1 cellular context compared by ENCODE assay signal in the genomic region with DNA sequence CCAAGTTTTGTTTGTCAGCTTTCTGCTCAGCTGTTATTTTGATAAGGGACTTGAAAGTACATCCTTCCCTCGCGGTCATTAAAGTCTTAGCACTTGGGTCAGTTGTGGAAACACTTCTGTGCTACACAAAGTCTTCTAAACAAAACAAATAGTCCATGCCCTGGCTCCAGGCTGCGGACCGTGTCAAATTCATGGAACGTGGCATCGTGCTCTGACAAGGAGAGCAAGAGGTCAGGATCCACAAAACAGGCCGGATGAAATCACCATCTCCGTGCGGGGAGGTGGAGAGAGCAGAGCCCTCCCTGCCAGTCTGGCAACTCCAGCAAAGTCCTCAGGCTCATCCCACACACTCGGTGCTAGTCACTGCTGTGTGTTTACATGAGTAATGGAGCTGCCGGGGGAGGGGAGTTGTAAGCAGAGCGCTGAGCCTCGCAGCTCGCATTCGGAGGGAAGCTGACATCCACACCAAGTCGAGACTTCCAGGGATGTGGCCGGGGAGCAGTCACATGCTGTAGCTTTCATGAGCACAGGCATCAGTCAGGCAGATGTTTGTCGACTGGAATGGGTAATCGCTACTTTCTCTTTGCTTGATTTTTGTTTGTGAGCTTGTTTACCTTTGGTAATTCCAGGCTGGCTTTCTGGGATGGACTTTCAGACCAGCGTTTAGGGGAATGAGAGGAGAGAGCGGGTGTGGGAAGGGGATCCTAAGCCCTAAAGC.
TF ChIP-seq lines count a peak whose summit lies in the region.

No MANE protein-coding gene starts in this region.

TF ChIP-seq in WTC11, 78 proteins besides CTCF, POLR2A, EP300 and RAD21 (continued from another document):
- TF ChIP-seq, protein P1, sequence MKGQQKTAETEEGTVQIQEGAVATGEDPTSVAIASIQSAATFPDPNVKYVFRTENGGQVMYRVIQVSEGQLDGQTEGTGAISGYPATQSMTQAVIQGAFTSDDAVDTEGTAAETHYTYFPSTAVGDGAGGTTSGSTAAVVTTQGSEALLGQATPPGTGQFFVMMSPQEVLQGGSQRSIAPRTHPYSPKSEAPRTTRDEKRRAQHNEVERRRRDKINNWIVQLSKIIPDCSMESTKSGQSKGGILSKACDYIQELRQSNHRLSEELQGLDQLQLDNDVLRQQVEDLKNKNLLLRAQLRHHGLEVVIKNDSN (CRISPR knock-in tag; IDR thresholded peaks at IDR 0.05), result peak; percentile 64; the same call in 1 of the 2 replicates
- TF ChIP-seq, protein P2, sequence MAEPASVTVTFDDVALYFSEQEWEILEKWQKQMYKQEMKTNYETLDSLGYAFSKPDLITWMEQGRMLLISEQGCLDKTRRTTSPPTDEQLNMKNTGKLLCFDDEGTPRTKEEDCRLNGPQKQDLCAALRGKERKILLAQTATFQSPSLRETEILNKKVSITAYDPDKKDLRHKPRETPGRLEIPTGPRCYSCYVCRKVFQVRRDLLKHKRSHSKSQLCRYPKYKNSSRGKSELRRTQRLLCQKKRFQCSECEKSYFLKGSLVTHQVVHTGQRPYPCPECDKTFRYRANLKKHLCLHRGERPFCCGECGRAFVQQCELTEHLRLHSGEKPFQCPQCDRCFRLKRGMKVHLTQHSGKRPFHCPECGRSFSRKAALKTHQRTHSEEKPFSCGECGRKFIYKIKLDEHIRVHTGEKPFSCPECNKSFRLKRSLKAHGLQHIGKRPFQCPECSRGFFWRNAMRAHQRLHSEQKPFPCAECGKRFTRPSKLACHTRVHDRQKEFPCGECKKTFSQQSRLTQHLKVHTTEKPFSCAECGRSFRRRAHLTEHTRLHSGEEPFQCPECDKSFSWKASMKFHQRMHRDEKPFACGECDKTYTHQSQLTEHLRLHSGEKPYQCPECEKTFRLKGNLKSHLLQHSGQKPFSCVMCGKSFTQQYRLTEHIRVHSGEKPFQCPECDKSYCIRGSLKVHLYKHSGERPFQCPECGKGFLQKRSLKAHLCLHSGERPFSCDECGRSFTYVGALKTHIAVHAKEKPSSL (CRISPR knock-in tag; conservative IDR thresholded peaks at IDR 0.05), result no peak
- TF ChIP-seq GABPB1 (CRISPR knock-in tag; IDR thresholded peaks at IDR 0.05), result peak; percentile 85
- no peak for TF ChIP-seq ETV6 (CRISPR knock-in tag; IDR thresholded peaks at IDR 0.05)
- peak; percentile 38; the same call in 1 of the 2 replicates for TF ChIP-seq SMAD3 (CRISPR knock-in tag; IDR thresholded peaks at IDR 0.05; ENCODE audit: borderline replicate concordance)
- TF ChIP-seq, protein P3, sequence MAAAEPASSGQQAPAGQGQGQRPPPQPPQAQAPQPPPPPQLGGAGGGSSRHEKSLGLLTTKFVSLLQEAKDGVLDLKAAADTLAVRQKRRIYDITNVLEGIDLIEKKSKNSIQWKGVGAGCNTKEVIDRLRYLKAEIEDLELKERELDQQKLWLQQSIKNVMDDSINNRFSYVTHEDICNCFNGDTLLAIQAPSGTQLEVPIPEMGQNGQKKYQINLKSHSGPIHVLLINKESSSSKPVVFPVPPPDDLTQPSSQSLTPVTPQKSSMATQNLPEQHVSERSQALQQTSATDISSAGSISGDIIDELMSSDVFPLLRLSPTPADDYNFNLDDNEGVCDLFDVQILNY (CRISPR knock-in tag; IDR thresholded peaks at IDR 0.05), result no peak
- TF ChIP-seq CREB1 (CRISPR knock-in tag; IDR thresholded peaks at IDR 0.05), result peak; percentile 64; the same call in 1 of the 2 replicates
- no peak for TF ChIP-seq ZNF138 (CRISPR knock-in tag; conservative IDR thresholded peaks at IDR 0.05)
- TF ChIP-seq, protein P4, sequence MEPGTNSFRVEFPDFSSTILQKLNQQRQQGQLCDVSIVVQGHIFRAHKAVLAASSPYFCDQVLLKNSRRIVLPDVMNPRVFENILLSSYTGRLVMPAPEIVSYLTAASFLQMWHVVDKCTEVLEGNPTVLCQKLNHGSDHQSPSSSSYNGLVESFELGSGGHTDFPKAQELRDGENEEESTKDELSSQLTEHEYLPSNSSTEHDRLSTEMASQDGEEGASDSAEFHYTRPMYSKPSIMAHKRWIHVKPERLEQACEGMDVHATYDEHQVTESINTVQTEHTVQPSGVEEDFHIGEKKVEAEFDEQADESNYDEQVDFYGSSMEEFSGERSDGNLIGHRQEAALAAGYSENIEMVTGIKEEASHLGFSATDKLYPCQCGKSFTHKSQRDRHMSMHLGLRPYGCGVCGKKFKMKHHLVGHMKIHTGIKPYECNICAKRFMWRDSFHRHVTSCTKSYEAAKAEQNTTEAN (CRISPR knock-in tag; IDR thresholded peaks at IDR 0.05), result no peak
- 0 out of 2 replicates have a peak, but pooled peaks have one; percentile 35 for TF ChIP-seq SP1 (CRISPR knock-in tag; conservative IDR thresholded peaks at IDR 0.05)
- TF ChIP-seq, protein P5, sequence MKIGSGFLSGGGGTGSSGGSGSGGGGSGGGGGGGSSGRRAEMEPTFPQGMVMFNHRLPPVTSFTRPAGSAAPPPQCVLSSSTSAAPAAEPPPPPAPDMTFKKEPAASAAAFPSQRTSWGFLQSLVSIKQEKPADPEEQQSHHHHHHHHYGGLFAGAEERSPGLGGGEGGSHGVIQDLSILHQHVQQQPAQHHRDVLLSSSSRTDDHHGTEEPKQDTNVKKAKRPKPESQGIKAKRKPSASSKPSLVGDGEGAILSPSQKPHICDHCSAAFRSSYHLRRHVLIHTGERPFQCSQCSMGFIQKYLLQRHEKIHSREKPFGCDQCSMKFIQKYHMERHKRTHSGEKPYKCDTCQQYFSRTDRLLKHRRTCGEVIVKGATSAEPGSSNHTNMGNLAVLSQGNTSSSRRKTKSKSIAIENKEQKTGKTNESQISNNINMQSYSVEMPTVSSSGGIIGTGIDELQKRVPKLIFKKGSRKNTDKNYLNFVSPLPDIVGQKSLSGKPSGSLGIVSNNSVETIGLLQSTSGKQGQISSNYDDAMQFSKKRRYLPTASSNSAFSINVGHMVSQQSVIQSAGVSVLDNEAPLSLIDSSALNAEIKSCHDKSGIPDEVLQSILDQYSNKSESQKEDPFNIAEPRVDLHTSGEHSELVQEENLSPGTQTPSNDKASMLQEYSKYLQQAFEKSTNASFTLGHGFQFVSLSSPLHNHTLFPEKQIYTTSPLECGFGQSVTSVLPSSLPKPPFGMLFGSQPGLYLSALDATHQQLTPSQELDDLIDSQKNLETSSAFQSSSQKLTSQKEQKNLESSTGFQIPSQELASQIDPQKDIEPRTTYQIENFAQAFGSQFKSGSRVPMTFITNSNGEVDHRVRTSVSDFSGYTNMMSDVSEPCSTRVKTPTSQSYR (CRISPR knock-in tag; IDR thresholded peaks at IDR 0.05), result 0 out of 2 replicates have a peak, but pooled peaks have one; percentile 80
- TF ChIP-seq GTF2I (CRISPR knock-in tag; conservative IDR thresholded peaks at IDR 0.05), result no peak
- TF ChIP-seq MYBL2 (CRISPR knock-in tag; IDR thresholded peaks at IDR 0.05), result 0 out of 2 replicates have a peak, but pooled peaks have one; percentile 55
- peak; percentile 82 for TF ChIP-seq ZNF232 (CRISPR knock-in tag; IDR thresholded peaks at IDR 0.05)
- no peak for TF ChIP-seq ZNF423 (CRISPR knock-in tag; IDR thresholded peaks at IDR 0.05)
- peak; percentile 92 for TF ChIP-seq FOXP1 (CRISPR knock-in tag; IDR thresholded peaks at IDR 0.05; ENCODE audit: borderline replicate concordance)
- TF ChIP-seq ZNF671 (CRISPR knock-in tag; IDR thresholded peaks at IDR 0.05), result no peak
- peak; percentile 67; the same call in 1 of the 2 replicates for TF ChIP-seq NFE2L1 (CRISPR knock-in tag; IDR thresholded peaks at IDR 0.05)
- TF ChIP-seq, protein P6, sequence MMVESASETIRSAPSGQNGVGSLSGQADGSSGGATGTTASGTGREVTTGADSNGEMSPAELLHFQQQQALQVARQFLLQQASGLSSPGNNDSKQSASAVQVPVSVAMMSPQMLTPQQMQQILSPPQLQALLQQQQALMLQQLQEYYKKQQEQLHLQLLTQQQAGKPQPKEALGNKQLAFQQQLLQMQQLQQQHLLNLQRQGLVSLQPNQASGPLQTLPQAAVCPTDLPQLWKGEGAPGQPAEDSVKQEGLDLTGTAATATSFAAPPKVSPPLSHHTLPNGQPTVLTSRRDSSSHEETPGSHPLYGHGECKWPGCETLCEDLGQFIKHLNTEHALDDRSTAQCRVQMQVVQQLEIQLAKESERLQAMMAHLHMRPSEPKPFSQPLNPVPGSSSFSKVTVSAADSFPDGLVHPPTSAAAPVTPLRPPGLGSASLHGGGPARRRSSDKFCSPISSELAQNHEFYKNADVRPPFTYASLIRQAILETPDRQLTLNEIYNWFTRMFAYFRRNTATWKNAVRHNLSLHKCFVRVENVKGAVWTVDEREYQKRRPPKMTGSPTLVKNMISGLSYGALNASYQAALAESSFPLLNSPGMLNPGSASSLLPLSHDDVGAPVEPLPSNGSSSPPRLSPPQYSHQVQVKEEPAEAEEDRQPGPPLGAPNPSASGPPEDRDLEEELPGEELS (CRISPR knock-in tag; IDR thresholded peaks at IDR 0.05), result 0 out of 2 replicates have a peak, but pooled peaks have one; percentile 16
- TF ChIP-seq TEAD1 (CRISPR knock-in tag; IDR thresholded peaks at IDR 0.05), result peak; percentile 40; the same call in 1 of the 2 replicates
- TF ChIP-seq, protein P7, sequence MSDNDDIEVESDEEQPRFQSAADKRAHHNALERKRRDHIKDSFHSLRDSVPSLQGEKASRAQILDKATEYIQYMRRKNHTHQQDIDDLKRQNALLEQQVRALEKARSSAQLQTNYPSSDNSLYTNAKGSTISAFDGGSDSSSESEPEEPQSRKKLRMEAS (CRISPR knock-in tag; IDR thresholded peaks at IDR 0.05), result peak; percentile 91
- no peak for TF ChIP-seq OVOL2 (CRISPR knock-in tag; IDR thresholded peaks at IDR 0.05; ENCODE audit: borderline replicate concordance)
- TF ChIP-seq FOXK1 (CRISPR knock-in tag; IDR thresholded peaks at IDR 0.05), result peak; percentile 84; the same call in 1 of the 2 replicates
- no peak for TF ChIP-seq TEAD4 (CRISPR knock-in tag; IDR thresholded peaks at IDR 0.05)
